8 cellular contexts compared by ENCODE assay signal in the genomic region with DNA sequence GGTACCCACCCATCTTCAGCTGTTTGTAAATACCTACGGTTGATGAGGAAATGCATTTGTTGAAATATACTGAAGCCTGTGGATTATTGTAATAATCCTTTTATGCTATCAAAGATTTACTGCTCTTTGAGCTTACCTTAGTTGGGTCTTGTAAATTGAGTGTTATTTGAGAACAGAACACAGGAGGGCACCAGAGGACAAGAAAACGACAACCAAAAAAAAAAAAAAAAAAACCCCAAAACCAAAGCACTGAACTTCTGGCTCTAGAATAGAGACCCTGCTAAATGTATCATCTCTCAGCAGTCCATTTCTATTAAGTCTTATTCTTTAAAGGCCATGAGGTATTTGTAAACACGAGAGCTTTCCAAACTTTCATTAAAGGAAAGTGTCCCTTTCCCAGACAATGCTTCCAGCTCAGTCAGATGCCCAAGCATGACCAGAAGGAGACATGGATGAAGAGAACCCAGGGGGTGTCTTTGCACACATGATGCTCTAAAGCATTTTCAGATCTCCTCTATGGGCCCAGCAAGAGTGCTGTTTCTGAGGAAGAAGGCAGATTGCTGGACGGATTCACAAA.
DNase-seq lines count a peak whose midpoint lies in the region; ATAC-seq and TF ChIP-seq lines count a peak whose summit lies in the region.

No MANE protein-coding gene starts in this region.

- H4K20me1 ChIP-seq in SK-N-SH (ENCODE audit: insufficient read depth), result no peaks in the 10 kb centered on the region

- TF ChIP-seq CTCF in HFFc6 (IDR thresholded peaks at IDR 0.05) (peak; percentile 79), SK-N-SH (IDR thresholded peaks at IDR 0.05) (peak; percentile 77)

- 23% methylated on average over 4 of the region's 4 CpGs for WGBS in SK-N-SH (ENCODE audit: low lambda C conversion rate)

- H3K79me2 ChIP-seq in SK-N-SH (ENCODE audit: insufficient read depth), result no peaks in the 10 kb centered on the region

- H3K4me1 Mint-ChIP-seq in HFFc6 (ENCODE audit: low read depth), result no peaks in the 10 kb centered on the region

- no peaks in the 10 kb centered on the region for H3K9me3 Mint-ChIP-seq in HFFc6

- no peak overlapping the region for H3K27ac ChIP-seq in SK-N-SH (ENCODE audit: low read depth in 2 of 2, low read length in 1 of 2)

- CTCF ChIA-PET in SK-N-SH (lab: Yijun Ruan, JAX), result interaction anchor here (0.6 to 2.3 kb wide), 28 partner anchors 8 to 1782 kb away, joined by 3 to 15 read pairs (median 4); no protein-coding TSS in a partner anchor

- ATAC-seq in GM21737 (IDR thresholded peaks at IDR 0.05; ENCODE audit: unreplicated experiment), result no peak

- no peak for TF ChIP-seq EP300 in SK-N-SH (IDR thresholded peaks at IDR 0.05; ENCODE audit: borderline replicate concordance in 1 of 2, low read depth in 1 of 2, low read length in 1 of 2)

- H3K27me3 Mint-ChIP-seq in HFFc6 (ENCODE audit: insufficient read depth), result peaks cover 5% of the 10 kb centered on the region; the same call in 1 of the 2 replicates

- no peak overlapping the region for H3K27ac Mint-ChIP-seq in HFFc6

- H3F3A ChIP-seq in SK-N-SH (replicated peaks; ENCODE audit: insufficient read depth), result no peaks in the 10 kb centered on the region

- no peaks in the 10 kb centered on the region for H3K9me2 ChIP-seq in SK-N-SH

- H3K27me3 ChIP-seq in SK-N-SH (ENCODE audit: insufficient read depth), result no peaks in the 10 kb centered on the region

- peak; percentile 23 for DNase-seq in COR-L47 (lab: John Stamatoyannopoulos, UW)
- peak; percentile 25 for DNase-seq in HFFc6
- peak; percentile 43 for DNase-seq in SK-N-SH
- DNase-seq in iPS-NIHi7 (ENCODE audit: extremely low spot score), result peak; percentile 44
- no peak for DNase-seq in posterior vena cava (ENCODE audit: low spot score)
- DNase-seq in stimulated activated CD4-positive, alpha-beta T cell treated with anti-CD3 and anti-CD28 coated beads, Interleukin-4, amount 100 ng/mL, for 4 hours, result no peak
- no peak for DNase-seq in UCSD-AML1 (lab: John Stamatoyannopoulos, UW; ENCODE audit: unreplicated experiment)

- peak; percentile 78 for TF ChIP-seq RAD21 in SK-N-SH (IDR thresholded peaks at IDR 0.05; ENCODE audit: low read length)

- H3K4me1 ChIP-seq in SK-N-SH (ENCODE audit: control insufficient read depth in 1 of 2, insufficient read depth in 2 of 2, low read depth in 1 of 2, low read length in 1 of 2), result no peaks in the 10 kb centered on the region

- no peaks in the 10 kb centered on the region for H3K36me3 Mint-ChIP-seq in HFFc6 (ENCODE audit: low read depth)

- H3K4me3 Mint-ChIP-seq in HFFc6, result no peak overlapping the region

- H3K9ac ChIP-seq in SK-N-SH, result no peak overlapping the region

- intact Hi-C loops in posterior vena cava (cut with DNase I), result no loop called here

- H3K4me3 ChIP-seq in SK-N-SH (ENCODE audit: low read depth in 2 of 2, low read length in 1 of 2), result no peak overlapping the region

- H3K36me3 ChIP-seq in SK-N-SH (replicated peaks in 1 of 2; ENCODE audit: control insufficient read depth in 1 of 2, insufficient read depth in 2 of 2, low read length in 1 of 2), result no peaks in the 10 kb centered on the region

- POLR2A ChIA-PET in SK-N-SH (lab: Yijun Ruan, JAX), result no interaction called here

- H3K4me2 ChIP-seq in SK-N-SH, result no peak overlapping the region

- H2AFZ ChIP-seq in SK-N-SH (ENCODE audit: low read depth), result no peak overlapping the region

- H3K9me3 ChIP-seq in SK-N-SH, result no peaks in the 10 kb centered on the region

TF ChIP-seq in SK-N-SH, 30 proteins besides CTCF, POLR2A, EP300 and RAD21:
- TF ChIP-seq TAF1 (IDR thresholded peaks at IDR 0.05; ENCODE audit: borderline replicate concordance, low read depth, low read length) (no peak), RXRA (IDR thresholded peaks at IDR 0.05; ENCODE audit: borderline replicate concordance, low read depth) (no peak), CHD2 (IDR thresholded peaks at IDR 0.05; ENCODE audit: low read length, partially characterized antibody) (no peak), SMC3 (IDR thresholded peaks at IDR 0.05; ENCODE audit: low read depth, low read length) (peak; percentile 45)

Comparison
In these comparisons a context has a peak if more than half of its experiments do, and no peak if none do; other contexts are left out.
1. DNase-seq: peak in COR-L47 (single experiment), HFFc6 (single experiment), SK-N-SH (single experiment) and iPS-NIHi7 (single experiment); none in posterior vena cava (single experiment), stimulated activated CD4-positive, alpha-beta T cell treated with anti-CD3 and anti-CD28 coated beads, Interleukin-4, amount 100 ng/mL, for 4 hours (0 of 2) and UCSD-AML1 (single experiment).